In the genomic region with DNA sequence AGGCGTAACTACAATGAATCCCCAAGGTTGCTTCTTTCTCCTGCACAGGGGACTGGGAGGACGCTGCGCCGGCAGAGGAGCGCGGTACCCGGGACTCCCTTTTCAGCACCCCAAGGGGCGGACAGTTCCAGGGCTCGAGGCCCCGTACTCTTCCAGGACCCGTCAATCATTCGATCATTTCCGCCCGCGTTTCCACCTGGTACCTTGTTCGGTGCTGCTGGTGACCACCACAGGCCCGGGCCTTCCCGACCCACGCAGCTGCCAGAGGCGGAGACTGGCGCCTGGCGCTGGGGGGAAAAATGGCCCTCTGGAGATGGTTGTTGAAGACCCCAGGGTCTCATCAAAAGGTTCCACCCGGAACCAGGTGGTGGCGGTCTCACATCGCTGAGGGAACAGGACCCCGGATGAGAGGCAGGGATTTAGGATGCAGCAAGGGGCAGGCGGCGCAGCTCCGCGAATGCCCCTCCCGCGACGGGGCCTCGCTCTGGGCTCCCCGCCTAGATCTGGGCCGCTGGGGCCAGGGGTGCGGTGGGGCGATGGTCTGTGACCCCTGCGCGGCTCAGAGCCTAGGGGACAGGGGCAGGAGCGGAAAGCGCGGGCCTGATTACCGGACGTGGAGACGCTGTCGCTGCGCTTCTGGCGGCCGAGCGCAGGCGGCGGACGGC, we compare ENCODE assay signal across 9 cellular contexts. TPM values are rescaled to one million over a fixed set of nuclear protein-coding genes. Genes with fewer than 3 reads are reported as not detected.
DNase-seq lines count a peak whose midpoint lies in the region; ATAC-seq and TF ChIP-seq lines count a peak whose summit lies in the region.
"Had no signal": no experiment of that assay in that cellular context is flagged by ENCODE, and none has a peak within 500 bp of the region (broad histone marks: within the 10 kb centered on the region; RNA-seq: fewer than 3 reads in every experiment).

No MANE protein-coding gene starts in this region.

- POLR2A ChIA-PET in RWPE1 (lab: Yijun Ruan, JAX; ENCODE audit: low non-redundant PET) = no interaction called here

- H2AFZ ChIP-seq in neural cell (ENCODE audit: low read depth, low read length) = no peak overlapping the region

- peak overlapping the region; percentile 61 for H3K4me3 ChIP-seq in neural cell (ENCODE audit: low read length)

- no peaks in the 10 kb centered on the region for H3F3A ChIP-seq in neural cell (ENCODE audit: insufficient read depth, low read length, poor library complexity, severe bottlenecking)

- CTCF ChIA-PET in RWPE1 (lab: Yijun Ruan, JAX) = interaction anchor here (0.6 kb wide), 1 partner anchor 89 kb away, joined by 3 read pairs; no protein-coding TSS in a partner anchor

- H3K36me3 ChIP-seq in neural cell (ENCODE audit: insufficient read depth, low read length) = no peaks in the 10 kb centered on the region

- H3K27ac Mint-ChIP-seq in endothelial cell (ENCODE audit: unreplicated experiment) = no peak overlapping the region

- H3K27ac ChIP-seq in RWPE1 (no peak overlapping the region), neural cell (ENCODE audit: low read length) (no peak overlapping the region)

- peaks cover 5% of the 10 kb centered on the region for H3K4me1 Mint-ChIP-seq in endothelial cell (ENCODE audit: unreplicated experiment)

- no peaks in the 10 kb centered on the region for H3K36me3 Mint-ChIP-seq in endothelial cell (ENCODE audit: low read depth, unreplicated experiment)

- H3K9me3 ChIP-seq in neural cell (ENCODE audit: low read length) = peaks cover 17% of the 10 kb centered on the region

- no peak for TF ChIP-seq EP300 in neural cell (conservative IDR thresholded peaks at IDR 0.05; ENCODE audit: poor library complexity, severe bottlenecking)

- no peak for ATAC-seq in HG03095 (IDR thresholded peaks at IDR 0.05; ENCODE audit: unreplicated experiment)

- no peaks in the 10 kb centered on the region for H3K9me2 ChIP-seq in neural cell (ENCODE audit: insufficient read depth, low read length)

- peak; percentile 59 for TF ChIP-seq RAD21 in neural cell (conservative IDR thresholded peaks at IDR 0.05)

- no peaks in the 10 kb centered on the region for H4K20me1 ChIP-seq in neural cell (ENCODE audit: insufficient read depth)

- no peaks in the 10 kb centered on the region for H3K79me2 ChIP-seq in neural cell (replicated peaks; ENCODE audit: insufficient read depth, low read length)

- H3K4me2 ChIP-seq in neural cell (ENCODE audit: low read length) = no peak overlapping the region

- DNase-seq in EH (ENCODE audit: low read depth) = peak; percentile 25
- peak; percentile 57 for DNase-seq in RWPE1 (ENCODE audit: low spot score)
- DNase-seq in endothelial cell (ENCODE audit: low spot score) = peak; percentile 71
- DNase-seq in DMS53 (lab: John Stamatoyannopoulos, UW) = no peak
- DNase-seq in NCI-H2081 (lab: John Stamatoyannopoulos, UW) = no peak
- DNase-seq in DMS153 (lab: John Stamatoyannopoulos, UW) = no peak

- TF ChIP-seq CTCF in RWPE1 (conservative IDR thresholded peaks at IDR 0.05; ENCODE audit: low read depth) (no peak), endothelial cell (IDR thresholded peaks at IDR 0.05; ENCODE audit: unreplicated experiment) (no peak), neural cell (IDR thresholded peaks at IDR 0.05; ENCODE audit: poor library complexity, severe bottlenecking) (peak; percentile 55)

- H3K4me3 Mint-ChIP-seq in endothelial cell (ENCODE audit: unreplicated experiment) = peak overlapping the region; percentile 13

- peaks cover 100% of the 10 kb centered on the region for H3K27me3 ChIP-seq in neural cell (ENCODE audit: insufficient read depth, low read depth, low read length)

- H3K9ac ChIP-seq in neural cell (ENCODE audit: low read length) = no peak overlapping the region

- peaks cover 22% of the 10 kb centered on the region for H3K27me3 Mint-ChIP-seq in endothelial cell (ENCODE audit: unreplicated experiment)

- H3K9me3 Mint-ChIP-seq in endothelial cell (ENCODE audit: unreplicated experiment) = no peaks in the 10 kb centered on the region

TF ChIP-seq in neural cell, 6 proteins besides CTCF, POLR2A, EP300 and RAD21:
- TF ChIP-seq EZH2 (IDR thresholded peaks at IDR 0.05; ENCODE audit: borderline replicate concordance, insufficient read depth, low read length, poor library complexity, severe bottlenecking) (peak; percentile 68), POLR2AphosphoS5 (IDR thresholded peaks at IDR 0.05) (no peak), SMC3 (conservative IDR thresholded peaks at IDR 0.05; ENCODE audit: poor library complexity) (peak; percentile 46)
- TF ChIP-seq, protein P1, sequence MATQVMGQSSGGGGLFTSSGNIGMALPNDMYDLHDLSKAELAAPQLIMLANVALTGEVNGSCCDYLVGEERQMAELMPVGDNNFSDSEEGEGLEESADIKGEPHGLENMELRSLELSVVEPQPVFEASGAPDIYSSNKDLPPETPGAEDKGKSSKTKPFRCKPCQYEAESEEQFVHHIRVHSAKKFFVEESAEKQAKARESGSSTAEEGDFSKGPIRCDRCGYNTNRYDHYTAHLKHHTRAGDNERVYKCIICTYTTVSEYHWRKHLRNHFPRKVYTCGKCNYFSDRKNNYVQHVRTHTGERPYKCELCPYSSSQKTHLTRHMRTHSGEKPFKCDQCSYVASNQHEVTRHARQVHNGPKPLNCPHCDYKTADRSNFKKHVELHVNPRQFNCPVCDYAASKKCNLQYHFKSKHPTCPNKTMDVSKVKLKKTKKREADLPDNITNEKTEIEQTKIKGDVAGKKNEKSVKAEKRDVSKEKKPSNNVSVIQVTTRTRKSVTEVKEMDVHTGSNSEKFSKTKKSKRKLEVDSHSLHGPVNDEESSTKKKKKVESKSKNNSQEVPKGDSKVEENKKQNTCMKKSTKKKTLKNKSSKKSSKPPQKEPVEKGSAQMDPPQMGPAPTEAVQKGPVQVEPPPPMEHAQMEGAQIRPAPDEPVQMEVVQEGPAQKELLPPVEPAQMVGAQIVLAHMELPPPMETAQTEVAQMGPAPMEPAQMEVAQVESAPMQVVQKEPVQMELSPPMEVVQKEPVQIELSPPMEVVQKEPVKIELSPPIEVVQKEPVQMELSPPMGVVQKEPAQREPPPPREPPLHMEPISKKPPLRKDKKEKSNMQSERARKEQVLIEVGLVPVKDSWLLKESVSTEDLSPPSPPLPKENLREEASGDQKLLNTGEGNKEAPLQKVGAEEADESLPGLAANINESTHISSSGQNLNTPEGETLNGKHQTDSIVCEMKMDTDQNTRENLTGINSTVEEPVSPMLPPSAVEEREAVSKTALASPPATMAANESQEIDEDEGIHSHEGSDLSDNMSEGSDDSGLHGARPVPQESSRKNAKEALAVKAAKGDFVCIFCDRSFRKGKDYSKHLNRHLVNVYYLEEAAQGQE (IDR thresholded peaks at IDR 0.05; ENCODE audit: borderline replicate concordance) = peak; percentile 35

RNA-seq across cellular contexts. Expression of a gene that starts 0.7 kb away (rescaled TPM):
- total RNA-seq in endothelial cell (ENCODE audit: unreplicated experiment) = not detected
- polyA plus RNA-seq in neural cell = not detected in 2 replicates
- polyA minus RNA-seq in neural cell = not detected in 2 replicates
- total RNA-seq: dermis microvascular lymphatic vessel endothelial cell had no signal

RNA-seq across cellular contexts. Expression of a gene that starts 23.3 kb away (rescaled TPM):
- total RNA-seq in endothelial cell (ENCODE audit: unreplicated experiment) = 15.5 TPM
- 0.14 TPM in 1 of 2 replicates, not detected in the other for polyA plus RNA-seq in neural cell
- not detected in 2 replicates for polyA minus RNA-seq in neural cell

Comparison
In these comparisons a context has a peak if more than half of its experiments do, and no peak if none do; other contexts are left out.
1. DNase-seq: peak in EH (single experiment), RWPE1 (single experiment) and endothelial cell (single experiment); none in DMS53 (single experiment), NCI-H2081 (0 of 2) and DMS153 (single experiment).